11 cellular contexts compared by ENCODE assay signal in the genomic region with DNA sequence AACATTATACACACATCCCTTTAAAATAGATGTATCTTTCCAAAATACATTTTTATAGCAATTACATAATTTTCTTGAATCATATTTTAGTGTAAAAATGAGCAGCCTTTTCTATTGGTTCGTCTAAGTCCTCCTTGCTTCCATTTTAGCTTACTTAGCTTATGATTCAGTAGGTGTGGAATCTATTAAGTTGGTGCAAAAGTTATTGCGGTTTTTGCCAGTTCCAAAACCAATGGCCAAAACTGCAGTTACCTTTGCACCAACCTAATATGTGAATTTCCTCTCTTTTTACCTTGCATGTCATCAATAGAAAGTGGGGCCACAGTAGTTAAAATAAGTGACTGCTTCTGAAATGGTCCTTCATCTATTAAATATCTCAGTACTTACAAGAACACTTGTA.
"Had no signal": no experiment of that assay in that cellular context is flagged by ENCODE, and none has a peak within 500 bp of the region (broad histone marks: within the 10 kb centered on the region; RNA-seq: fewer than 3 reads in every experiment).

No MANE protein-coding gene starts in this region.

- H3K36me3 ChIP-seq: HAP-1 had no signal

- H3K9me3 ChIP-seq: HAP-1 had no signal

- H2AFZ ChIP-seq: GM23248, GM23338 had no signal

- FAIRE-seq: H1, H54 had no signal

- ATAC-seq: GM23338, HCT116 had no signal

- H3K9ac ChIP-seq: GM23248 had no signal

- DNase-seq: GM23248, GOT3, H7, H9, HCEC 1CT, HFFc6 had no signal

- H3K4me2 ChIP-seq: GM23338 had no signal

- H3K27ac ChIP-seq: GM23248 had no signal

- H3K4me3 ChIP-seq: GM23248, GM23338, HAP-1 had no signal

- H3K4me1 ChIP-seq: HAP-1 had no signal
